17 cellular contexts compared by ENCODE assay signal in the genomic region with DNA sequence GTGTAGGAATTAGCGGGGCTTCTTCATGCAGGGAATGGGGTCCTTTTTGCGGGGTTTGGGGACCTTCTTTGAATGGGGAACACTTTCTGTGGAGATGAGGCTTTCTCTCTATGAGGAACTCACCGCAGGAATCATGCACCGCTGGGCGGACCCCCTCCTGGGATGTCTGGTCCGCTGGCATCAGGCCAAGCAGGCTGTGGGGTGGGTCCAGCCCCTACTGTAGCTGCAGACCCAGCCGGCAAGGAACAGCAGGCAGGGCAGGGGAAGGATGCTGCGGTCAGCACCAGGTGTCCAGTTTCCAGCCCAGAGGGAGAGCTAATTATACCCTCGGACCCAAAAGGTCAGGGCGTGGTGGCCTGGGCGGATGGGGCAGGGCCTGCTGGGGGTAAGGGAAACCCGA.
DNase-seq lines count a peak whose midpoint lies in the region; ATAC-seq, FAIRE-seq and TF ChIP-seq lines count a peak whose summit lies in the region.
"Had no signal": no experiment of that assay in that cellular context is flagged by ENCODE, and none has a peak within 500 bp of the region (broad histone marks: within the 10 kb centered on the region; RNA-seq: fewer than 3 reads in every experiment).

No MANE protein-coding gene starts in this region.

- no peaks in the 10 kb centered on the region for H3K9me3 ChIP-seq in OCI-LY1 (ENCODE audit: low read length)
- no peaks in the 10 kb centered on the region for H3K9me3 ChIP-seq in effector memory CD4-positive, alpha-beta T cell (ENCODE audit: control insufficient read depth, low read length)
- H3K9me3 ChIP-seq: thyroid gland had no signal

- ATAC-seq in stimulated activated memory B cell treated with anti-CD40 and anti-IgM and Interleukin-4, amounts not matched to agents 10 μg/mL and 1 μg/mL and 100 μg/mL, for 72 hours: no peak
- ATAC-seq: T-helper 17 cell had no signal

- peaks cover 57% of the 10 kb centered on the region for H3K4me1 Mint-ChIP-seq in stimulated activated memory B cell treated with anti-CD40 and anti-IgM and Interleukin-4, amounts not matched to agents 10 μg/mL and 1 μg/mL and 100 μg/mL, for 72 hours

- H3K79me2 ChIP-seq in OCI-LY1 (ENCODE audit: insufficient read depth, low read length): no peaks in the 10 kb centered on the region

- H3K27me3 Mint-ChIP-seq in stimulated activated memory B cell treated with anti-CD40 and anti-IgM and Interleukin-4, amounts not matched to agents 10 μg/mL and 1 μg/mL and 100 μg/mL, for 72 hours: no peaks in the 10 kb centered on the region

- FAIRE-seq in RCC 7860 (lab: Jason Lieb, UNC): no peak
- FAIRE-seq: HTR-8/SVneo had no signal

- peaks cover 6% of the 10 kb centered on the region for H3K9me3 Mint-ChIP-seq in stimulated activated memory B cell treated with anti-CD40 and anti-IgM and Interleukin-4, amounts not matched to agents 10 μg/mL and 1 μg/mL and 100 μg/mL, for 72 hours

- H2AFZ ChIP-seq in OCI-LY1 (ENCODE audit: low read length): no peak overlapping the region

- H3K36me3 ChIP-seq in OCI-LY1 (ENCODE audit: insufficient read depth, low read length): no peaks in the 10 kb centered on the region
- H3K36me3 ChIP-seq in effector memory CD4-positive, alpha-beta T cell (ENCODE audit: control insufficient read depth, insufficient read depth, low read length): no peaks in the 10 kb centered on the region
- H3K36me3 ChIP-seq: brain microvascular endothelial cell, thyroid gland had no signal

- H3K27ac ChIP-seq in OCI-LY1 (ENCODE audit: low read depth, low read length, poor library complexity, severe bottlenecking): peak overlapping the region; percentile 33
- H3K27ac ChIP-seq in effector memory CD4-positive, alpha-beta T cell (ENCODE audit: insufficient read depth, low read length, poor library complexity, severe bottlenecking): no peak overlapping the region
- H3K27ac ChIP-seq: brain microvascular endothelial cell, thyroid gland had no signal

- no peak overlapping the region for H3K9ac ChIP-seq in OCI-LY1 (ENCODE audit: low read length)

- H3K4me3 ChIP-seq in OCI-LY1 (ENCODE audit: low read depth, low read length, poor library complexity, severe bottlenecking): no peak overlapping the region
- no peak overlapping the region for H3K4me3 ChIP-seq in effector memory CD4-positive, alpha-beta T cell (ENCODE audit: insufficient read depth, low read depth, low read length, poor library complexity, severe bottlenecking)
- H3K4me3 ChIP-seq: thyroid gland had no signal

- H3K4me3 Mint-ChIP-seq in stimulated activated memory B cell treated with anti-CD40 and anti-IgM and Interleukin-4, amounts not matched to agents 10 μg/mL and 1 μg/mL and 100 μg/mL, for 72 hours: peak overlapping the region; percentile 16
- H3K4me3 Mint-ChIP-seq: T-helper 17 cell had no signal

- H3K36me3 Mint-ChIP-seq in stimulated activated memory B cell treated with anti-CD40 and anti-IgM and Interleukin-4, amounts not matched to agents 10 μg/mL and 1 μg/mL and 100 μg/mL, for 72 hours: peaks cover under 1% of the 10 kb centered on the region

- H3K27ac Mint-ChIP-seq in stimulated activated memory B cell treated with anti-CD40 and anti-IgM and Interleukin-4, amounts not matched to agents 10 μg/mL and 1 μg/mL and 100 μg/mL, for 72 hours: peak overlapping the region; percentile 94
- H3K27ac Mint-ChIP-seq: T-helper 17 cell had no signal

- no peaks in the 10 kb centered on the region for H4K20me1 ChIP-seq in OCI-LY1 (ENCODE audit: insufficient read depth, low read length)

- no peak overlapping the region for H3K4me2 ChIP-seq in OCI-LY1 (ENCODE audit: low read length)

- H3F3A ChIP-seq in OCI-LY1 (ENCODE audit: insufficient read depth, low read length): no peaks in the 10 kb centered on the region

- DNase-seq in NCI-H748 (lab: John Stamatoyannopoulos, UW; ENCODE audit: unreplicated experiment): peak; percentile 60
- DNase-seq in NCI-H748 treated with DMSO at 0.1 percent for 48 hours (lab: John Stamatoyannopoulos, UW): no peak
- peak; percentile 54 for DNase-seq in germinal center (ENCODE audit: low spot score)
- DNase-seq in effector memory CD4-positive, alpha-beta T cell: no peak
- DNase-seq in SW480 (ENCODE audit: low spot score): no peak
- no peak for DNase-seq in RCC 7860 (ENCODE audit: low spot score)
- DNase-seq: activated CD4-positive, alpha-beta T cell treated with anti-CD3 and anti-CD28 coated beads for 1 hour; activated naive CD4-positive, alpha-beta T cell treated with anti-CD3 and anti-CD28 coated beads, Interleukin-2, amount 50 U/mL, for 16 hours; brain microvascular endothelial cell; retina; stimulated activated CD4-positive, alpha-beta T cell treated with anti-CD3 and anti-CD28 coated beads, Interleukin-2, amount 100 ng/mL, for 48 hours; stimulated activated CD8-positive, alpha-beta memory T cell treated with anti-CD3 and anti-CD28 coated beads, Interleukin-4, amount 100 ng/mL, for 48 hours; T-helper 17 cell; thyroid gland had no signal

- H3K9me2 ChIP-seq in OCI-LY1 (ENCODE audit: low read depth, low read length): no peaks in the 10 kb centered on the region

- peaks cover 45% of the 10 kb centered on the region for H3K4me1 ChIP-seq in OCI-LY1 (ENCODE audit: insufficient read depth, low read length, severe bottlenecking)
- H3K4me1 ChIP-seq in effector memory CD4-positive, alpha-beta T cell (ENCODE audit: control insufficient read depth, insufficient read depth, low read length, poor library complexity, severe bottlenecking): peaks cover 13% of the 10 kb centered on the region

- H3K27me3 ChIP-seq in OCI-LY1 (ENCODE audit: insufficient read depth, low read length): no peaks in the 10 kb centered on the region
- peaks cover 8% of the 10 kb centered on the region for H3K27me3 ChIP-seq in effector memory CD4-positive, alpha-beta T cell (replicated peaks; ENCODE audit: control insufficient read depth, insufficient read depth, low read length, poor library complexity, severe bottlenecking)
- H3K27me3 ChIP-seq: thyroid gland had no signal

- no peak for TF ChIP-seq CTCF in OCI-LY1 (IDR thresholded peaks at IDR 0.05; ENCODE audit: low read length)

Comparison
In these comparisons a context has a peak if more than half of its experiments do, and no peak if none do; other contexts are left out.
1. DNase-seq: peak in NCI-H748 (single experiment) and germinal center (single experiment); none in NCI-H748 treated with DMSO at 0.1 percent for 48 hours (single experiment), effector memory CD4-positive, alpha-beta T cell (0 of 3), SW480 (single experiment) and RCC 7860 (single experiment).